12 cellular contexts compared by ENCODE assay signal in genomic region chr10:8416192-8416701, GRCh38.
DNase-seq lines count a peak whose midpoint lies in the region; ATAC-seq and TF ChIP-seq lines count a peak whose summit lies in the region.
"Had no signal": no experiment of that assay in that cellular context is flagged by ENCODE, and none has a peak within 500 bp of the region (broad histone marks: within the 10 kb centered on the region; RNA-seq: fewer than 3 reads in every experiment).

No MANE protein-coding gene starts in this region.

- POLR2A ChIA-PET in activated naive CD8-positive, alpha-beta T cell treated with anti-CD3 and anti-CD28 coated beads, Interleukin-2, amount 10 ng/mL, durations not matched to agents 7 days and 5 days (lab: Charles Lee): interaction anchor here (0.6 to 1.6 kb wide), 3 partner anchors 28 to 362 kb away, joined by 3 to 8 read pairs (median 3); partner anchors contain the start of gene GATA3

- no peak overlapping the region for H3K4me2 ChIP-seq in DND-41 (ENCODE audit: insufficient read depth, low read length)

- no peaks in the 10 kb centered on the region for H3K9me3 ChIP-seq in DND-41 (ENCODE audit: insufficient read depth, low read length, severe bottlenecking)

- no peak for TF ChIP-seq CTCF in DND-41 (IDR thresholded peaks at IDR 0.05; ENCODE audit: borderline replicate concordance, extremely low read depth, low read length, poor library complexity, severe bottlenecking)

- H3K9ac ChIP-seq in DND-41 (ENCODE audit: low read depth, low read length): no peak overlapping the region

- H3K4me1 Mint-ChIP-seq in activated naive CD8-positive, alpha-beta T cell treated with anti-CD3 and anti-CD28 coated beads, Interleukin-2, amount 10 ng/mL, durations not matched to agents 7 days and 5 days: peaks cover 29% of the 10 kb centered on the region
- H3K4me1 Mint-ChIP-seq: brain had no signal

- no peak overlapping the region for H2AFZ ChIP-seq in DND-41 (ENCODE audit: low read depth, low read length)

- H3K9me3 Mint-ChIP-seq in activated naive CD8-positive, alpha-beta T cell treated with anti-CD3 and anti-CD28 coated beads, Interleukin-2, amount 10 ng/mL, durations not matched to agents 7 days and 5 days: no peaks in the 10 kb centered on the region

- H3K27me3 Mint-ChIP-seq in activated naive CD8-positive, alpha-beta T cell treated with anti-CD3 and anti-CD28 coated beads, Interleukin-2, amount 10 ng/mL, durations not matched to agents 7 days and 5 days: no peaks in the 10 kb centered on the region

- no peaks in the 10 kb centered on the region for H3K27me3 ChIP-seq in DND-41 (ENCODE audit: insufficient read depth, low read length, poor library complexity)

- peak overlapping the region; percentile 60 for H3K27ac Mint-ChIP-seq in activated naive CD8-positive, alpha-beta T cell treated with anti-CD3 and anti-CD28 coated beads, Interleukin-2, amount 10 ng/mL, durations not matched to agents 7 days and 5 days
- H3K27ac Mint-ChIP-seq: brain had no signal

- DNase-seq in DND-41: no peak
- DNase-seq in HuH-7 (ENCODE audit: low spot score): peak; percentile 36
- no peak for DNase-seq in activated naive CD8-positive, alpha-beta T cell treated with anti-CD3 and anti-CD28 coated beads, Interleukin-2, amount 10 ng/mL, durations not matched to agents 7 days and 5 days
- no peak for DNase-seq in RPMI8226
- DNase-seq: left ventricle myocardium superior, NCI-H510A had no signal

- no peaks in the 10 kb centered on the region for H3K36me3 ChIP-seq in DND-41 (ENCODE audit: insufficient read depth, low read length)

- no peak overlapping the region for H3K4me3 ChIP-seq in DND-41 (ENCODE audit: low read depth in 1 of 2, low read length in 2 of 2)

- peaks cover 3% of the 10 kb centered on the region for H3K36me3 Mint-ChIP-seq in activated naive CD8-positive, alpha-beta T cell treated with anti-CD3 and anti-CD28 coated beads, Interleukin-2, amount 10 ng/mL, durations not matched to agents 7 days and 5 days
- H3K36me3 Mint-ChIP-seq: brain had no signal

- no peak overlapping the region for H3K27ac ChIP-seq in DND-41 (ENCODE audit: low read length)
- H3K27ac ChIP-seq: HL-60 had no signal

- ATAC-seq in DND-41 (ENCODE audit: insufficient read depth, low read depth) (peak; percentile 33; the same call in 1 of the 3 replicates), GM19025 (IDR thresholded peaks at IDR 0.05; ENCODE audit: low read depth, unreplicated experiment) (peak; percentile 47), GM21737 (IDR thresholded peaks at IDR 0.05; ENCODE audit: unreplicated experiment) (no peak), HG02840 (IDR thresholded peaks at IDR 0.05; ENCODE audit: low FRiP score, unreplicated experiment) (no peak), GM21447 (IDR thresholded peaks at IDR 0.05; ENCODE audit: unreplicated experiment) (no peak)
- peak; percentile 81 for ATAC-seq in activated naive CD8-positive, alpha-beta T cell treated with anti-CD3 and anti-CD28 coated beads, Interleukin-2, amount 10 ng/mL, durations not matched to agents 7 days and 5 days (ENCODE audit: low read depth)
- ATAC-seq: left ventricle myocardium superior had no signal

- no peaks in the 10 kb centered on the region for H3K4me1 ChIP-seq in DND-41 (ENCODE audit: insufficient read depth, low read length)

- no peaks in the 10 kb centered on the region for H3K79me2 ChIP-seq in DND-41 (ENCODE audit: insufficient read depth, low read length)

- no peaks in the 10 kb centered on the region for H4K20me1 ChIP-seq in DND-41 (ENCODE audit: insufficient read depth, low read length)

- peak overlapping the region; percentile 44 for H3K4me3 Mint-ChIP-seq in activated naive CD8-positive, alpha-beta T cell treated with anti-CD3 and anti-CD28 coated beads, Interleukin-2, amount 10 ng/mL, durations not matched to agents 7 days and 5 days
- H3K4me3 Mint-ChIP-seq: brain had no signal

Comparison
In these comparisons a context has a peak if more than half of its experiments do, and no peak if none do; other contexts are left out.
1. ATAC-seq: peak in DND-41 (single experiment), GM19025 (single experiment) and activated naive CD8-positive, alpha-beta T cell treated with anti-CD3 and anti-CD28 coated beads, Interleukin-2, amount 10 ng/mL, durations not matched to agents 7 days and 5 days (single experiment); none in GM21737 (single experiment), HG02840 (single experiment) and GM21447 (single experiment).